8 cellular contexts compared by ENCODE assay signal in the genomic region with DNA sequence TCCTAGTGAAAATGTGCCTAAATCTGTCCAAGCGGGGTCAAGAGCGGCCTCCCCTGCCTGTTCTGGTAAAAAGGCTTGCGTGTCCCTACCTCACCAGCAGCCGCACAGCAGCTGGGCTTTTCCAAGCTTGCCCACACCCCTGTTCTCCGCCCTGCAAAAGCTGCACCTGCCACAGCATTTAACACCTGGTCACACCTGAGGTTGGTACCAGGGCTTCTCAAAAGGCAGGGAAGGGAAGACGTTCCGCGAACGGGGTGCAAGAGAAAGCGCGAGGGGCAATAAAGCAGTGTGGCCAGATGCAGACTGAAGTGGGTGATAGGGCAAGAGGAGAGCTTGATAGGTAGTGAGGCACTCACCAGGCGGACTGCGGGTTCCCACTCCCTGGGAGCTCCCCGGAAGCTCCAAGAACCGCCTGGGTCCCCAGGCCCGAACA. TPM values are rescaled to one million over a fixed set of nuclear protein-coding genes. Genes with fewer than 3 reads are reported as not detected.
DNase-seq lines count a peak whose midpoint lies in the region; ATAC-seq and TF ChIP-seq lines count a peak whose summit lies in the region.

No MANE protein-coding gene starts in this region.

- H3K9ac ChIP-seq in HUES64 (ENCODE audit: low read depth, low read length): peak overlapping the region; percentile 73

- DNase-seq in NCI-H1417 (lab: John Stamatoyannopoulos, UW): peak; percentile 35 to 87 (median 86)
- DNase-seq in NCI-H1417 treated with DMSO at 0.1 percent for 48 hours (lab: John Stamatoyannopoulos, UW): no peak
- no peak for DNase-seq in SJSA1 (ENCODE audit: low read depth in 1 of 2, low spot score in 2 of 2)
- no peak for DNase-seq in effector memory CD4-positive, alpha-beta T cell
- DNase-seq in medulla oblongata (ENCODE audit: extremely low spot score): peak; percentile 16
- no peak for DNase-seq in uterus

- H3K4me3 ChIP-seq in HUES64 (ENCODE audit: low read length) (peak overlapping the region; percentile 85), SJSA1 (peak overlapping the region; percentile 86), uterus (peak overlapping the region; percentile 89 to 94)
- H3K4me3 ChIP-seq in effector memory CD4-positive, alpha-beta T cell (ENCODE audit: insufficient read depth, low read depth, low read length, poor library complexity, severe bottlenecking): peak overlapping the region; percentile 93

- H3K36me3 ChIP-seq in HUES64 (ENCODE audit: insufficient read depth, low read length) (peaks cover 14% of the 10 kb centered on the region), SJSA1 (peaks cover 11% of the 10 kb centered on the region; the same call in 1 of the 2 replicates), uterus (no peaks in the 10 kb centered on the region)
- H3K36me3 ChIP-seq in effector memory CD4-positive, alpha-beta T cell (ENCODE audit: control insufficient read depth, insufficient read depth, low read length): peaks cover 5% of the 10 kb centered on the region

- H3K27ac ChIP-seq in HUES64 (ENCODE audit: low read depth, low read length) (peak overlapping the region; percentile 21; the same call in 1 of the 2 replicates), SJSA1 (no peak overlapping the region), uterus (peak overlapping the region; percentile 78 to 79)
- H3K27ac ChIP-seq in effector memory CD4-positive, alpha-beta T cell (ENCODE audit: insufficient read depth, low read length, poor library complexity, severe bottlenecking): peak overlapping the region; percentile 43

- ATAC-seq in GM21619 (IDR thresholded peaks at IDR 0.05; ENCODE audit: unreplicated experiment): peak; percentile 50

- intact Hi-C loops in uterus (cut with DNase I; ENCODE audit: low total_unique reads): no loop called here

- TF ChIP-seq POLR2A in uterus (IDR thresholded peaks at IDR 0.05): no peak

- TF ChIP-seq CTCF in uterus (IDR thresholded peaks at IDR 0.05): no peak

- H3K27me3 ChIP-seq in HUES64 (ENCODE audit: insufficient read depth, low read length): no peaks in the 10 kb centered on the region
- no peaks in the 10 kb centered on the region for H3K27me3 ChIP-seq in SJSA1 (replicated peaks)
- no peaks in the 10 kb centered on the region for H3K27me3 ChIP-seq in effector memory CD4-positive, alpha-beta T cell (replicated peaks; ENCODE audit: control insufficient read depth, insufficient read depth, low read length, poor library complexity, severe bottlenecking)
- H3K27me3 ChIP-seq in uterus: no peaks in the 10 kb centered on the region

- 1% methylated on average over 16 of the region's 16 CpGs for WGBS in HUES64

- no peaks in the 10 kb centered on the region for H3K9me3 ChIP-seq in HUES64 (ENCODE audit: insufficient read depth, low read depth, low read length)
- H3K9me3 ChIP-seq in SJSA1 (replicated peaks): no peaks in the 10 kb centered on the region; the same call in 1 of the 2 replicates
- no peaks in the 10 kb centered on the region for H3K9me3 ChIP-seq in effector memory CD4-positive, alpha-beta T cell (ENCODE audit: control insufficient read depth, low read length)
- H3K9me3 ChIP-seq in uterus: no peaks in the 10 kb centered on the region

- H3K4me1 ChIP-seq in HUES64 (ENCODE audit: insufficient read depth, low read length) (peaks cover 7% of the 10 kb centered on the region; the same call in 1 of the 2 replicates), SJSA1 (replicated peaks) (peaks cover 9% of the 10 kb centered on the region; the same call in 1 of the 2 replicates), uterus (no peaks in the 10 kb centered on the region)
- peaks cover 11% of the 10 kb centered on the region for H3K4me1 ChIP-seq in effector memory CD4-positive, alpha-beta T cell (ENCODE audit: control insufficient read depth, insufficient read depth, low read length, poor library complexity, severe bottlenecking)

RNA-seq across cellular contexts. Expression of gene TMEM182, which starts 25.6 kb away (rescaled TPM):
- 5.0 TPM for polyA plus RNA-seq in HUES64 (2013, experiment 1 of 2)
- polyA plus RNA-seq in HUES64 (2013, experiment 2 of 2): 3.7 TPM
- 2.9 and 3.7 TPM in 2 replicates for total RNA-seq in SJSA1 (2014; rRNA removed; shearing (Covaris generic))
- 1 to 10 TPM in 2 of 4 donors, under 1 TPM in 2; under 0.01 to 3.5 (median 0.86) TPM for total RNA-seq in uterus

Comparison
In these comparisons a context has a peak if more than half of its experiments do, and no peak if none do; other contexts are left out.
1. DNase-seq: peak in NCI-H1417 (3 of 3) and medulla oblongata (single experiment); none in NCI-H1417 treated with DMSO at 0.1 percent for 48 hours (single experiment), SJSA1 (0 of 2), effector memory CD4-positive, alpha-beta T cell (0 of 3) and uterus (0 of 2).
2. Peak in every context shown above with its lines, with median percentiles within 50 percentile points of each other: H3K4me3 ChIP-seq.